1 cellular context compared by ENCODE assay signal in genomic region chr2:150610670-150611279, GRCh38.
TF ChIP-seq lines count a peak whose summit lies in the region.

No MANE protein-coding gene starts in this region.

TF ChIP-seq in GM12878, 131 proteins besides CTCF, POLR2A, EP300 and RAD21 (continued from another document):
- TF ChIP-seq MLLT1 (IDR thresholded peaks at IDR 0.05) (no peak), PKNOX1 (IDR thresholded peaks at IDR 0.05) (no peak), MTA2 (IDR thresholded peaks at IDR 0.05; ENCODE audit: low read depth) (no peak), MXI1 (IDR thresholded peaks at IDR 0.05; ENCODE audit: low read depth, low read length) (no peak), SMC3 (IDR thresholded peaks at IDR 0.05; ENCODE audit: borderline replicate concordance, low read length) (peak; percentile 50), PAX5 (IDR thresholded peaks at IDR 0.05; ENCODE audit: borderline replicate concordance, low read depth, low read length) (peak; percentile 97), ZNF592 (IDR thresholded peaks at IDR 0.05) (no peak), ZBED1 (IDR thresholded peaks at IDR 0.05; ENCODE audit: borderline replicate concordance) (no peak), NR2F1 (conservative IDR thresholded peaks at IDR 0.05) (peak; percentile 19; the same call in 1 of the 2 replicates), ZNF274 (IDR thresholded peaks at IDR 0.05; ENCODE audit: insufficient read depth, insufficient read length) (no peak), PAX8 (IDR thresholded peaks at IDR 0.05) (peak; percentile 78; the same call in 1 of the 2 replicates), SMARCA5 (IDR thresholded peaks at IDR 0.05) (peak; percentile 17; the same call in 1 of the 2 replicates), EZH2 (IDR thresholded peaks at IDR 0.05; ENCODE audit: borderline replicate concordance, control insufficient read depth, low read depth, low read length) (no peak)
